In genomic region chr5:140107312-140108092, GRCh38 we compare ENCODE assay signal across 8 cellular contexts. TPM values are rescaled to one million over a fixed set of nuclear protein-coding genes. Genes with fewer than 3 reads are reported as not detected.
DNase-seq lines count a peak whose midpoint lies in the region; ATAC-seq and TF ChIP-seq lines count a peak whose summit lies in the region.

No MANE protein-coding gene starts in this region.

- WGBS in adipose tissue, 3 donors: 0 to 1% (median 0%) methylated on average over 65 to 87 of the region's 88 CpGs
- 0 to 1% (median 0%) methylated on average over 63 to 85 of the region's 88 CpGs for WGBS in heart left ventricle, 4 donors

- H3K9me3 ChIP-seq in heart left ventricle (no peaks in the 10 kb centered on the region), upper lobe of right lung (no peaks in the 10 kb centered on the region)

- peaks cover under 1 to 52% (median 28%) of the 10 kb centered on the region in 12 donors for H3K4me1 ChIP-seq in heart left ventricle
- peaks cover 34% of the 10 kb centered on the region for H3K4me1 ChIP-seq in upper lobe of right lung

- TF ChIP-seq CTCF in GM12873 (IDR thresholded peaks at IDR 0.05; ENCODE audit: insufficient read depth, low read depth, low read length, missing control alignments) (peak; percentile 29), heart left ventricle (IDR thresholded peaks at IDR 0.05) (peak in 9 of 12 donors; percentile 17 to 52 (median 39)), upper lobe of right lung (IDR thresholded peaks at IDR 0.05) (peak; percentile 36)

- H3K36me3 ChIP-seq in heart left ventricle (no peaks in the 10 kb centered on the region), upper lobe of right lung (no peaks in the 10 kb centered on the region)

- ATAC-seq in HG02623 (IDR thresholded peaks at IDR 0.05; ENCODE audit: unreplicated experiment) (peak; percentile 88), heart left ventricle (peak; percentile 92 to 98 (median 98)), upper lobe of right lung (peak; percentile 97)

- intact Hi-C loops in heart left ventricle (cut with DNase I): loop anchor here in 3 of 10 donors (5.0 kb wide), 2 partner anchors 35 to 50 kb away; no protein-coding TSS in a partner anchor
- intact Hi-C loops in posterior vena cava (cut with DNase I): loop anchor here in 1 of 2 donors (5.0 kb wide), 1 partner anchor 40 kb away; no protein-coding TSS in a partner anchor
- intact Hi-C loops in upper lobe of right lung (cut with DNase I): no loop called here

- H3K27me3 ChIP-seq in heart left ventricle (peaks cover 0 to 12% (median 0%) of the 10 kb centered on the region in 9 donors), upper lobe of right lung (no peaks in the 10 kb centered on the region)

- TF ChIP-seq POLR2A in heart left ventricle (IDR thresholded peaks at IDR 0.05): peak; percentile 5 to 89

- peak; percentile 81 for DNase-seq in NCI-H1092 treated with DMSO at 0.1 percent for 48 hours (lab: John Stamatoyannopoulos, UW)
- peak; percentile 81 to 91 for DNase-seq in SW 1271 (lab: John Stamatoyannopoulos, UW)
- DNase-seq in heart left ventricle: peak; percentile 94 to 97 (median 95)
- peak; percentile 98 for DNase-seq in posterior vena cava (ENCODE audit: low spot score)
- DNase-seq in upper lobe of right lung: peak; percentile 98

- H3K4me3 ChIP-seq in heart left ventricle (peak overlapping the region; percentile 41 to 87 (median 74)), upper lobe of right lung (peak overlapping the region; percentile 72)

- peak overlapping the region; percentile 79 for H3K27ac ChIP-seq in adipose tissue (ENCODE audit: low read depth, low read length)
- peak overlapping the region; percentile 95 to 100 (median 98) for H3K27ac ChIP-seq in heart left ventricle
- peak overlapping the region; percentile 99 for H3K27ac ChIP-seq in upper lobe of right lung

RNA-seq across cellular contexts. Expression of gene PURA, which starts 6.4 kb away (rescaled TPM):
- 10 to 100 TPM in 1 of 3 donors, 1 to 10 TPM in 2; 2.5 to 10.2 (median 3.9) TPM for polyA plus RNA-seq in adipose tissue
- total RNA-seq in heart left ventricle: 10 to 100 TPM; 18.9 to 30.9 (median 20.3) TPM
- polyA plus RNA-seq in heart left ventricle: 1 to 10 TPM; 5.6 to 7.4 TPM
- 10 to 100 TPM; 39.1 to 43.5 TPM for total RNA-seq in posterior vena cava
- total RNA-seq in upper lobe of right lung: 31.5 TPM

RNA-seq across cellular contexts. Expression of gene IGIP, which starts 18.2 kb away (rescaled TPM):
- polyA plus RNA-seq in adipose tissue: 10 to 100 TPM in 1 of 3 donors, 1 to 10 TPM in 2; 3.3 to 17.4 (median 3.6) TPM
- total RNA-seq in heart left ventricle: 10 to 100 TPM in 7 of 9 donors, 1 to 10 TPM in 2; 9.8 to 18.3 (median 10.6) TPM
- polyA plus RNA-seq in heart left ventricle: 1 to 10 TPM; 5.8 to 6.9 TPM
- total RNA-seq in posterior vena cava: 10 to 100 TPM; 21.3 to 26.6 TPM
- 17.3 TPM for total RNA-seq in upper lobe of right lung

Comparison
In these comparisons a context has a peak if more than half of its experiments do, and no peak if none do; other contexts are left out.
1. Peak in every context shown above with its lines: DNase-seq, ATAC-seq, H3K4me3 ChIP-seq and H3K27ac ChIP-seq.